15 cellular contexts compared by ENCODE assay signal in the genomic region with DNA sequence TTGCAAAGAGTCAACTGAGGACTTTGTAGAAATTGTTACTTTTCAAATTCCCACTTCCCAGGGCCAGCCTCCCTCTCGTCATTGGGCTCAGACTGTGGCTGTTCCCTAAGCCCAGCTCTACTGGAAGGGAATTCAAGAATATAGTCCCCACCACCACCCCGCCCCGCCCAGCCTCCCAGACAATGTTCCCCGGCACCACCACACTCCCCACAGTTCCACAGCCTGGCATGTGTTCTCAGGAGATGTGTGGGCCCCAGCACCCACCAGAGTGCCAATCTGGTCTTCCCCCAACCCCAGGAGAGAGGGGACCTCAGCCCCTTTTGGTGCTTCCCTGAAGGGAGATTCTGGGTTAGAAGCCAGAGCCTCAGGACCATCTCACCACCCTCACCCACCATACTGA.
DNase-seq lines count a peak whose midpoint lies in the region; ATAC-seq and TF ChIP-seq lines count a peak whose summit lies in the region.
"Had no signal": no experiment of that assay in that cellular context is flagged by ENCODE, and none has a peak within 500 bp of the region (broad histone marks: within the 10 kb centered on the region; RNA-seq: fewer than 3 reads in every experiment).

No MANE protein-coding gene starts in this region.

- H3K9me3 Mint-ChIP-seq in activated CD4-positive, alpha-beta T cell treated with anti-CD3 and anti-CD28 coated beads, Interleukin-2, amount 10 ng/mL, durations not matched to agents 7 days and 5 days: no peaks in the 10 kb centered on the region
- peaks cover 1% of the 10 kb centered on the region for H3K9me3 Mint-ChIP-seq in glutamatergic neuron (ENCODE audit: unreplicated experiment)
- H3K9me3 Mint-ChIP-seq: effector memory CD8-positive, alpha-beta T cell; T-cell had no signal

- intact Hi-C loops in ascending aorta (cut with DNase I): loop anchor here (2.0 to 10.0 kb wide), 2 partner anchors 51 to 245 kb away; a partner anchor contains a TSS

- no peak overlapping the region for H3K27ac ChIP-seq in BLaER1
- peak overlapping the region; percentile 90 to 94 for H3K27ac ChIP-seq in ascending aorta
- H3K27ac ChIP-seq in right atrium auricular region: peak overlapping the region; percentile 82 to 97
- H3K27ac ChIP-seq in skeletal muscle tissue (ENCODE audit: low read depth, low read length): peak overlapping the region; percentile 89

- H3K9me3 ChIP-seq in BLaER1 (no peaks in the 10 kb centered on the region), ascending aorta (no peaks in the 10 kb centered on the region), right atrium auricular region (no peaks in the 10 kb centered on the region), skeletal muscle tissue (ENCODE audit: control insufficient read depth in 3 of 3, low read length in 3 of 3) (no peaks in the 10 kb centered on the region)
- H3K9me3 ChIP-seq: prostate gland had no signal

- no peak for TF ChIP-seq POLR2A in GM18505 (IDR thresholded peaks at IDR 0.05; ENCODE audit: borderline replicate concordance, extremely low read depth, insufficient read depth, insufficient read length)

- H3K4me3 Mint-ChIP-seq in activated CD4-positive, alpha-beta T cell treated with anti-CD3 and anti-CD28 coated beads, Interleukin-2, amount 10 ng/mL, durations not matched to agents 7 days and 5 days: no peak overlapping the region
- no peak overlapping the region for H3K4me3 Mint-ChIP-seq in glutamatergic neuron (ENCODE audit: unreplicated experiment)
- H3K4me3 Mint-ChIP-seq: effector memory CD8-positive, alpha-beta T cell; T-cell had no signal

- TF ChIP-seq CTCF in ascending aorta (IDR thresholded peaks at IDR 0.05): no peak
- TF ChIP-seq CTCF in right atrium auricular region (IDR thresholded peaks at IDR 0.05): no peak
- no peak for TF ChIP-seq CTCF in glutamatergic neuron (IDR thresholded peaks at IDR 0.05; ENCODE audit: partially characterized antibody, unreplicated experiment)

- POLR2A ChIA-PET in activated CD4-positive, alpha-beta T cell treated with anti-CD3 and anti-CD28 coated beads, Interleukin-2, amount 10 ng/mL, durations not matched to agents 7 days and 5 days (lab: Charles Lee): no interaction called here

- peaks cover 55% of the 10 kb centered on the region for H3K4me1 ChIP-seq in BLaER1
- peaks cover 8 to 52% of the 10 kb centered on the region in 2 donors for H3K4me1 ChIP-seq in ascending aorta
- H3K4me1 ChIP-seq in right atrium auricular region: peaks cover 0 to 70% of the 10 kb centered on the region in 2 donors
- H3K4me1 ChIP-seq in skeletal muscle tissue (ENCODE audit: control insufficient read depth in 3 of 3, insufficient read depth in 3 of 3, low read length in 3 of 3): peaks cover 45 to 75% (median 64%) of the 10 kb centered on the region in 3 donors
- H3K4me1 ChIP-seq: prostate gland had no signal

- peaks cover 4% of the 10 kb centered on the region for H3K4me1 Mint-ChIP-seq in activated CD4-positive, alpha-beta T cell treated with anti-CD3 and anti-CD28 coated beads, Interleukin-2, amount 10 ng/mL, durations not matched to agents 7 days and 5 days
- peaks cover 20% of the 10 kb centered on the region for H3K4me1 Mint-ChIP-seq in glutamatergic neuron (ENCODE audit: low read depth, unreplicated experiment)
- H3K4me1 Mint-ChIP-seq: T-cell had no signal

- CTCF ChIA-PET in activated CD4-positive, alpha-beta T cell treated with anti-CD3 and anti-CD28 coated beads, Interleukin-2, amount 10 ng/mL, durations not matched to agents 7 days and 5 days (lab: Charles Lee): interaction anchor here (1.3 kb wide), 1 partner anchor 12 kb away, joined by 4 read pairs; no protein-coding TSS in a partner anchor

- no peaks in the 10 kb centered on the region for H3K36me3 ChIP-seq in BLaER1
- peaks cover 3 to 27% of the 10 kb centered on the region in 2 donors for H3K36me3 ChIP-seq in ascending aorta
- H3K36me3 ChIP-seq in right atrium auricular region: no peaks in the 10 kb centered on the region
- H3K36me3 ChIP-seq in skeletal muscle tissue (ENCODE audit: control insufficient read depth in 3 of 3, insufficient read depth in 3 of 3, low read length in 3 of 3): peaks cover 0 to 7% (median 2%) of the 10 kb centered on the region in 3 donors
- H3K36me3 ChIP-seq: prostate gland had no signal

- peak overlapping the region; percentile 65 for H3K4me2 ChIP-seq in BLaER1

- H3K4me3 ChIP-seq in BLaER1 (no peak overlapping the region), ascending aorta (no peak overlapping the region), right atrium auricular region (no peak overlapping the region), skeletal muscle tissue (ENCODE audit: low read length in 3 of 3) (no peak overlapping the region)
- H3K4me3 ChIP-seq: prostate gland had no signal

- no peak for ATAC-seq in GM18505 (IDR thresholded peaks at IDR 0.05; ENCODE audit: unreplicated experiment)
- ATAC-seq: effector memory CD8-positive, alpha-beta T cell; T-cell had no signal

- H4K20me1 ChIP-seq in BLaER1: no peaks in the 10 kb centered on the region

- H3K27me3 Mint-ChIP-seq in activated CD4-positive, alpha-beta T cell treated with anti-CD3 and anti-CD28 coated beads, Interleukin-2, amount 10 ng/mL, durations not matched to agents 7 days and 5 days: no peaks in the 10 kb centered on the region
- H3K27me3 Mint-ChIP-seq in glutamatergic neuron (ENCODE audit: unreplicated experiment): peaks cover 9% of the 10 kb centered on the region
- H3K27me3 Mint-ChIP-seq: effector memory CD8-positive, alpha-beta T cell; T-cell had no signal

- H3K9ac ChIP-seq in BLaER1 (no peak overlapping the region), skeletal muscle tissue (ENCODE audit: low read depth in 1 of 3, low read length in 3 of 3) (peak overlapping the region in 1 of 3 donors; percentile 68)

- DNase-seq in ascending aorta (ENCODE audit: low spot score in 2 of 2): no peak
- no peak for DNase-seq in right atrium auricular region (ENCODE audit: low spot score)
- no peak for DNase-seq in activated CD4-positive, alpha-beta T cell treated with anti-CD3 and anti-CD28 coated beads, Interleukin-2, amount 10 ng/mL, durations not matched to agents 7 days and 5 days
- no peak for DNase-seq in NCI-H2029 (lab: John Stamatoyannopoulos, UW)
- no peak for DNase-seq in glutamatergic neuron
- DNase-seq: activated naive CD4-positive, alpha-beta T cell treated with Interleukin-2 at 50 U/mL for 16 hours; effector memory CD8-positive, alpha-beta T cell; GOT3; KG1; NCI-H1417 treated with DMSO at 0.1 percent for 48 hours; T-cell had no signal

- H3K27me3 ChIP-seq in BLaER1 (no peaks in the 10 kb centered on the region), ascending aorta (no peaks in the 10 kb centered on the region), right atrium auricular region (no peaks in the 10 kb centered on the region), skeletal muscle tissue (ENCODE audit: control insufficient read depth in 3 of 3, insufficient read depth in 3 of 3, low read length in 3 of 3) (no peaks in the 10 kb centered on the region)

- no peak overlapping the region for H3K27ac Mint-ChIP-seq in activated CD4-positive, alpha-beta T cell treated with anti-CD3 and anti-CD28 coated beads, Interleukin-2, amount 10 ng/mL, durations not matched to agents 7 days and 5 days
- H3K27ac Mint-ChIP-seq in glutamatergic neuron (ENCODE audit: unreplicated experiment): no peak overlapping the region
- H3K27ac Mint-ChIP-seq: effector memory CD8-positive, alpha-beta T cell; T-cell had no signal

- H3K36me3 Mint-ChIP-seq in activated CD4-positive, alpha-beta T cell treated with anti-CD3 and anti-CD28 coated beads, Interleukin-2, amount 10 ng/mL, durations not matched to agents 7 days and 5 days (ENCODE audit: low read depth): no peaks in the 10 kb centered on the region
- H3K36me3 Mint-ChIP-seq in glutamatergic neuron (ENCODE audit: unreplicated experiment): no peaks in the 10 kb centered on the region
